In the genomic region with DNA sequence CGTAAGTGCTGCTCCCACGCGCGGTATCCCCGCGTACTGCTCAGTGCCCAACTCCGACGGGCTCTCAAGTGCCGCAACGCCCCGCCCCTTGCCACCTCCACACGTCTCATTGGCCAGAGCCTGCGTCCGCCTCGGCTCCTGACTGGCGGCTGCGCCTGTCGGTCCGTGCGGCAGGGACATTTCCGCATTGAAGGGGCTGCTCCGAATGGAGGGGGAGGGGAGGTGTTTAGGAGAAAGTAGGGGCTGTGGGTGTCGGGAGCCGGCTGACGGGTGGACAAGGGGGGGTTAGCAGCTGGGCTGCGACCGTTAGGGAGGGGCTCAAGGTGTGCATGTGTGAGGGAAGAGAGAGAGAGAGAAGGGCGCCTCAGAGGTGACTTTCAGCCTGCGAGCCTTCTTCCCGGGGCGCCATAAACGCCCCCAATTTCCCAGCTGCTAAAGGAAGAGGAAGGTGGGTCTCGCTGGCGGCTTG, we compare ENCODE assay signal across 1 cellular context.
TF ChIP-seq lines count a peak whose summit lies in the region.

No MANE protein-coding gene starts in this region.

TF ChIP-seq in HEK293, 187 proteins besides CTCF, POLR2A, EP300 and RAD21 (continued from another document and continues in another):
- TF ChIP-seq PRDM10 (tag by site-specific recombination; IDR thresholded peaks at IDR 0.05) (peak; percentile 79), PRDM1 (tag by site-specific recombination; IDR thresholded peaks at IDR 0.05) (peak; percentile 75), ZNF366 (tag by site-specific recombination; conservative IDR thresholded peaks at IDR 0.05) (peak; percentile 66), SP3 (tag by site-specific recombination; IDR thresholded peaks at IDR 0.05) (peak; percentile 88), PBX3 (CRISPR knock-in tag; IDR thresholded peaks at IDR 0.05) (peak; percentile 99), ZBTB8A (tag by site-specific recombination; IDR thresholded peaks at IDR 0.05) (peak; percentile 91), ZNF341 (tag by site-specific recombination; IDR thresholded peaks at IDR 0.05; ENCODE audit: low read depth) (peak; percentile 38), ZNF843 (tag by site-specific recombination; IDR thresholded peaks at IDR 0.05) (peak; percentile 26; the same call in 1 of the 2 replicates), ZBTB7A (tag by site-specific recombination; IDR thresholded peaks at IDR 0.05; ENCODE audit: low read depth) (peak; percentile 61; the same call in 1 of the 2 replicates), ZNF596 (tag by site-specific recombination; IDR thresholded peaks at IDR 0.05) (peak; percentile 23; the same call in 1 of the 2 replicates), EGR2 (tag by site-specific recombination; IDR thresholded peaks at IDR 0.05; ENCODE audit: low read depth) (peak; percentile 56), ZNF658 (tag by site-specific recombination; IDR thresholded peaks at IDR 0.05) (no peak), ZNF146 (tag by site-specific recombination; IDR thresholded peaks at IDR 0.05) (no peak), KLF9 (tag by site-specific recombination; IDR thresholded peaks at IDR 0.05; ENCODE audit: low read depth) (0 out of 2 replicates have a peak, but pooled peaks have one; percentile 28), KLF8 (tag by site-specific recombination; IDR thresholded peaks at IDR 0.05) (peak; percentile 83; the same call in 1 of the 2 replicates), ZNF76 (tag by site-specific recombination; IDR thresholded peaks at IDR 0.05; ENCODE audit: borderline replicate concordance, low read depth) (peak; percentile 86), ZNF335 (tag by site-specific recombination; conservative IDR thresholded peaks at IDR 0.05) (peak; percentile 63), ZNF423 (tag by site-specific recombination; IDR thresholded peaks at IDR 0.05) (peak; percentile 50; the same call in 1 of the 2 replicates), ZNF24 (tag by site-specific recombination; IDR thresholded peaks at IDR 0.05) (no peak), WT1 (tag by site-specific recombination; IDR thresholded peaks at IDR 0.05) (peak; percentile 56; the same call in 1 of the 2 replicates), ZFP37 (tag by site-specific recombination; IDR thresholded peaks at IDR 0.05) (0 out of 2 replicates have a peak, but pooled peaks have one; percentile 0), ZEB2 (tag by site-specific recombination; IDR thresholded peaks at IDR 0.05) (peak; percentile 81), YY2 (tag by site-specific recombination; IDR thresholded peaks at IDR 0.05) (0 out of 2 replicates have a peak, but pooled peaks have one; percentile 25), ZNF549 (tag by site-specific recombination; IDR thresholded peaks at IDR 0.05) (no peak), ZNF391 (tag by site-specific recombination; IDR thresholded peaks at IDR 0.05; ENCODE audit: borderline replicate concordance, low read depth) (0 out of 2 replicates have a peak, but pooled peaks have one; percentile 38), ZNF561 (tag by site-specific recombination; IDR thresholded peaks at IDR 0.05; ENCODE audit: borderline replicate concordance) (no peak), KLF7 (tag by site-specific recombination; IDR thresholded peaks at IDR 0.05; ENCODE audit: borderline replicate concordance) (0 out of 2 replicates have a peak, but pooled peaks have one; percentile 82), OVOL3 (tag by site-specific recombination; IDR thresholded peaks at IDR 0.05) (0 out of 2 replicates have a peak, but pooled peaks have one; percentile 20), ZNF2 (tag by site-specific recombination; IDR thresholded peaks at IDR 0.05) (0 out of 2 replicates have a peak, but pooled peaks have one; percentile 24), ZBTB1 (tag by site-specific recombination; IDR thresholded peaks at IDR 0.05) (no peak), BCL11A (tag by site-specific recombination; IDR thresholded peaks at IDR 0.05; ENCODE audit: low read depth) (0 out of 2 replicates have a peak, but pooled peaks have one; percentile 8), KLF1 (tag by site-specific recombination; IDR thresholded peaks at IDR 0.05) (peak; percentile 27; the same call in 1 of the 2 replicates), AEBP2 (tag by site-specific recombination; IDR thresholded peaks at IDR 0.05; ENCODE audit: borderline replicate concordance) (no peak), ZNF132 (tag by site-specific recombination; IDR thresholded peaks at IDR 0.05; ENCODE audit: borderline replicate concordance) (no peak), ZNF292 (tag by site-specific recombination; IDR thresholded peaks at IDR 0.05; ENCODE audit: borderline replicate concordance, low read depth) (no peak), ZFHX2 (tag by site-specific recombination; conservative IDR thresholded peaks at IDR 0.05) (peak; percentile 79), ZBTB48 (tag by site-specific recombination; IDR thresholded peaks at IDR 0.05) (peak; percentile 98)
- TF ChIP-seq, protein P1, sequence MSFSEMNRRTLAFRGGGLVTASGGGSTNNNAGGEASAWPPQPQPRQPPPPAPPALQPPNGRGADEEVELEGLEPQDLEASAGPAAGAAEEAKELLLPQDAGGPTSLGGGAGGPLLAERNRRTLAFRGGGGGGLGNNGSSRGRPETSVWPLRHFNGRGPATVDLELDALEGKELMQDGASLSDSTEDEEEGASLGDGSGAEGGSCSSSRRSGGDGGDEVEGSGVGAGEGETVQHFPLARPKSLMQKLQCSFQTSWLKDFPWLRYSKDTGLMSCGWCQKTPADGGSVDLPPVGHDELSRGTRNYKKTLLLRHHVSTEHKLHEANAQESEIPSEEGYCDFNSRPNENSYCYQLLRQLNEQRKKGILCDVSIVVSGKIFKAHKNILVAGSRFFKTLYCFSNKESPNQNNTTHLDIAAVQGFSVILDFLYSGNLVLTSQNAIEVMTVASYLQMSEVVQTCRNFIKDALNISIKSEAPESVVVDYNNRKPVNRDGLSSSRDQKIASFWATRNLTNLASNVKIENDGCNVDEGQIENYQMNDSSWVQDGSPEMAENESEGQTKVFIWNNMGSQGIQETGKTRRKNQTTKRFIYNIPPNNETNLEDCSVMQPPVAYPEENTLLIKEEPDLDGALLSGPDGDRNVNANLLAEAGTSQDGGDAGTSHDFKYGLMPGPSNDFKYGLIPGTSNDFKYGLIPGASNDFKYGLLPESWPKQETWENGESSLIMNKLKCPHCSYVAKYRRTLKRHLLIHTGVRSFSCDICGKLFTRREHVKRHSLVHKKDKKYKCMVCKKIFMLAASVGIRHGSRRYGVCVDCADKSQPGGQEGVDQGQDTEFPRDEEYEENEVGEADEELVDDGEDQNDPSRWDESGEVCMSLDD (tag by site-specific recombination; IDR thresholded peaks at IDR 0.05) = peak; percentile 93
- TF ChIP-seq, protein P2, sequence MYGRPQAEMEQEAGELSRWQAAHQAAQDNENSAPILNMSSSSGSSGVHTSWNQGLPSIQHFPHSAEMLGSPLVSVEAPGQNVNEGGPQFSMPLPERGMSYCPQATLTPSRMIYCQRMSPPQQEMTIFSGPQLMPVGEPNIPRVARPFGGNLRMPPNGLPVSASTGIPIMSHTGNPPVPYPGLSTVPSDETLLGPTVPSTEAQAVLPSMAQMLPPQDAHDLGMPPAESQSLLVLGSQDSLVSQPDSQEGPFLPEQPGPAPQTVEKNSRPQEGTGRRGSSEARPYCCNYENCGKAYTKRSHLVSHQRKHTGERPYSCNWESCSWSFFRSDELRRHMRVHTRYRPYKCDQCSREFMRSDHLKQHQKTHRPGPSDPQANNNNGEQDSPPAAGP (tag by site-specific recombination; IDR thresholded peaks at IDR 0.05) = peak; percentile 26; the same call in 1 of the 2 replicates
- TF ChIP-seq, protein P3, sequence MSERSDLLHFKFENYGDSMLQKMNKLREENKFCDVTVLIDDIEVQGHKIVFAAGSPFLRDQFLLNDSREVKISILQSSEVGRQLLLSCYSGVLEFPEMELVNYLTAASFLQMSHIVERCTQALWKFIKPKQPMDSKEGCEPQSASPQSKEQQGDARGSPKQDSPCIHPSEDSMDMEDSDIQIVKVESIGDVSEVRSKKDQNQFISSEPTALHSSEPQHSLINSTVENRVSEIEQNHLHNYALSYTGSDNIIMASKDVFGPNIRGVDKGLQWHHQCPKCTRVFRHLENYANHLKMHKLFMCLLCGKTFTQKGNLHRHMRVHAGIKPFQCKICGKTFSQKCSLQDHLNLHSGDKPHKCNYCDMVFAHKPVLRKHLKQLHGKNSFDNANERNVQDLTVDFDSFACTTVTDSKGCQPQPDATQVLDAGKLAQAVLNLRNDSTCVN (tag by site-specific recombination; optimal IDR thresholded peaks at IDR 0.05) = peak; percentile 46
- TF ChIP-seq, protein P4, sequence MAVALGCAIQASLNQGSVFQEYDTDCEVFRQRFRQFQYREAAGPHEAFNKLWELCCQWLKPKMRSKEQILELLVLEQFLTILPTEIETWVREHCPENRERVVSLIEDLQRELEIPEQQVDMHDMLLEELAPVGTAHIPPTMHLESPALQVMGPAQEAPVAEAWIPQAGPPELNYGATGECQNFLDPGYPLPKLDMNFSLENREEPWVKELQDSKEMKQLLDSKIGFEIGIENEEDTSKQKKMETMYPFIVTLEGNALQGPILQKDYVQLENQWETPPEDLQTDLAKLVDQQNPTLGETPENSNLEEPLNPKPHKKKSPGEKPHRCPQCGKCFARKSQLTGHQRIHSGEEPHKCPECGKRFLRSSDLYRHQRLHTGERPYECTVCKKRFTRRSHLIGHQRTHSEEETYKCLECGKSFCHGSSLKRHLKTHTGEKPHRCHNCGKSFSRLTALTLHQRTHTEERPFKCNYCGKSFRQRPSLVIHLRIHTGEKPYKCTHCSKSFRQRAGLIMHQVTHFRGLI (tag by site-specific recombination; IDR thresholded peaks at IDR 0.05) = no peak; the same call in 1 of the 2 replicates
- TF ChIP-seq, protein P5, sequence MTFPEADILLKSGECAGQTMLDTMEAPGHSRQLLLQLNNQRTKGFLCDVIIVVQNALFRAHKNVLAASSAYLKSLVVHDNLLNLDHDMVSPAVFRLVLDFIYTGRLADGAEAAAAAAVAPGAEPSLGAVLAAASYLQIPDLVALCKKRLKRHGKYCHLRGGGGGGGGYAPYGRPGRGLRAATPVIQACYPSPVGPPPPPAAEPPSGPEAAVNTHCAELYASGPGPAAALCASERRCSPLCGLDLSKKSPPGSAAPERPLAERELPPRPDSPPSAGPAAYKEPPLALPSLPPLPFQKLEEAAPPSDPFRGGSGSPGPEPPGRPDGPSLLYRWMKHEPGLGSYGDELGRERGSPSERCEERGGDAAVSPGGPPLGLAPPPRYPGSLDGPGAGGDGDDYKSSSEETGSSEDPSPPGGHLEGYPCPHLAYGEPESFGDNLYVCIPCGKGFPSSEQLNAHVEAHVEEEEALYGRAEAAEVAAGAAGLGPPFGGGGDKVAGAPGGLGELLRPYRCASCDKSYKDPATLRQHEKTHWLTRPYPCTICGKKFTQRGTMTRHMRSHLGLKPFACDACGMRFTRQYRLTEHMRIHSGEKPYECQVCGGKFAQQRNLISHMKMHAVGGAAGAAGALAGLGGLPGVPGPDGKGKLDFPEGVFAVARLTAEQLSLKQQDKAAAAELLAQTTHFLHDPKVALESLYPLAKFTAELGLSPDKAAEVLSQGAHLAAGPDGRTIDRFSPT (tag by site-specific recombination; IDR thresholded peaks at IDR 0.05) = peak; percentile 97
- TF ChIP-seq, protein P6, sequence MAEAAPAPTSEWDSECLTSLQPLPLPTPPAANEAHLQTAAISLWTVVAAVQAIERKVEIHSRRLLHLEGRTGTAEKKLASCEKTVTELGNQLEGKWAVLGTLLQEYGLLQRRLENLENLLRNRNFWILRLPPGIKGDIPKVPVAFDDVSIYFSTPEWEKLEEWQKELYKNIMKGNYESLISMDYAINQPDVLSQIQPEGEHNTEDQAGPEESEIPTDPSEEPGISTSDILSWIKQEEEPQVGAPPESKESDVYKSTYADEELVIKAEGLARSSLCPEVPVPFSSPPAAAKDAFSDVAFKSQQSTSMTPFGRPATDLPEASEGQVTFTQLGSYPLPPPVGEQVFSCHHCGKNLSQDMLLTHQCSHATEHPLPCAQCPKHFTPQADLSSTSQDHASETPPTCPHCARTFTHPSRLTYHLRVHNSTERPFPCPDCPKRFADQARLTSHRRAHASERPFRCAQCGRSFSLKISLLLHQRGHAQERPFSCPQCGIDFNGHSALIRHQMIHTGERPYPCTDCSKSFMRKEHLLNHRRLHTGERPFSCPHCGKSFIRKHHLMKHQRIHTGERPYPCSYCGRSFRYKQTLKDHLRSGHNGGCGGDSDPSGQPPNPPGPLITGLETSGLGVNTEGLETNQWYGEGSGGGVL (tag by site-specific recombination; IDR thresholded peaks at IDR 0.05) = peak; percentile 93
